ENCODE assay signal across 8 cellular contexts in the genomic region with DNA sequence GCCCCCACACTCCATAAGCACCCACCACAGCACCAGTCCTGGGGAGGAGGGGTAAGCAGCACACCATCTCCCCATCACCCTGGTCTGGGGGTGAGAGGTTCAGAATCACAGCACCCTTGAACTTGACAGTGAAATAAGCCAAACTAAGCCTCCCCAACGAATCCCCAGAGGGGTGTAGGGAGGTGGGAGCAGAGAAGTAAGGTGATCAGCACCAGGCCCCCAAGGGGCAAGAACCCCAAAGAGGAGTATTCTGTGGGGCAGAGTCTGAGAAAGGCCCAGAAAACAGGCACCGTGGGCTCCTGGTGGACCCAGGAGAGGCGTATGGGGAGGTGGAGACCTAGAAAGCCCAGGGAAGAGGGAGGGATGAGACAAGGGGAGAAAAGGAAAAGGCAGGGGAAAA. TPM values are rescaled to one million over a fixed set of nuclear protein-coding genes. Genes with fewer than 3 reads are reported as not detected.
DNase-seq lines count a peak whose midpoint lies in the region; ATAC-seq and TF ChIP-seq lines count a peak whose summit lies in the region.

No MANE protein-coding gene starts in this region.

- peak; percentile 21 for DNase-seq in Right ventricle myocardium superior
- DNase-seq in left cardiac atrium, result no peak
- DNase-seq in mammary epithelial cell, result no peak
- no peak for DNase-seq in uterus
- DNase-seq in RPMI8226, result no peak
- no peak for DNase-seq in MV-4-11 (lab: John Stamatoyannopoulos, UW)

- dilution Hi-C loops in mammary epithelial cell (cut with HindIII; ENCODE audit: low sequenced_read_pairs), result no loop called here

- H3K36me3 ChIP-seq in mammary epithelial cell (ENCODE audit: insufficient read depth, low read length) (peaks cover 6% of the 10 kb centered on the region), mucosa of rectum (ENCODE audit: control insufficient read depth in 2 of 2, insufficient read depth in 2 of 2, low read length in 2 of 2) (peaks cover 6 to 23% of the 10 kb centered on the region in 2 donors), uterus (no peaks in the 10 kb centered on the region)

- CTCF ChIA-PET in mammary epithelial cell (lab: Charles Lee; ENCODE audit: low non-redundant PET), result interaction anchor here (0.8 kb wide), 1 partner anchor 79 kb away, joined by 4 read pairs; no protein-coding TSS in a partner anchor

- H3K4me1 ChIP-seq in mammary epithelial cell (ENCODE audit: insufficient read depth, low read length), result peaks cover 44% of the 10 kb centered on the region
- H3K4me1 ChIP-seq in mucosa of rectum (ENCODE audit: control insufficient read depth in 2 of 2, insufficient read depth in 2 of 2, low read length in 2 of 2), result peaks cover 28 to 35% of the 10 kb centered on the region in 2 donors
- peaks cover 0 to 3% of the 10 kb centered on the region in 2 donors for H3K4me1 ChIP-seq in uterus

- TF ChIP-seq POLR2A in uterus (IDR thresholded peaks at IDR 0.05), result no peak

- H2AFZ ChIP-seq in mammary epithelial cell (ENCODE audit: low read depth, low read length), result peak overlapping the region; percentile 82

- H3K9me3 ChIP-seq in mammary epithelial cell (replicated peaks; ENCODE audit: insufficient read depth, low read length) (no peaks in the 10 kb centered on the region), mucosa of rectum (ENCODE audit: control insufficient read depth in 2 of 2, low read length in 2 of 2) (no peaks in the 10 kb centered on the region), uterus (no peaks in the 10 kb centered on the region)

- in situ Hi-C loops in mammary epithelial cell (cut with MboI; ENCODE audit: low sequenced_read_pairs in 2 of 2), result loop anchor here (5.0 to 10.0 kb wide), 4 partner anchors 74 to 521 kb away; a partner anchor contains a TSS

- H3K27ac ChIP-seq in mammary epithelial cell (ENCODE audit: insufficient read depth, low read depth, low read length) (peak overlapping the region; percentile 55), mucosa of rectum (ENCODE audit: low read depth in 2 of 2, low read length in 2 of 2) (peak overlapping the region; percentile 86 to 95), uterus (peak overlapping the region; percentile 86 to 88)

- no TSS peak for BruUV-seq in mammary epithelial cell (replicated peaks; lab: Mats Ljungman, UMichigan)

- intact Hi-C loops in Right ventricle myocardium superior (cut with DNase I) (loop anchor here (10.0 kb wide), 2 partner anchors 454 to 574 kb away; no protein-coding TSS in a partner anchor), left cardiac atrium (cut with DNase I) (loop anchor here (10.0 kb wide), 1 partner anchor 454 kb away; no protein-coding TSS in a partner anchor), mammary epithelial cell (cut with micrococcal nuclease) (loop anchor here (10.0 kb wide), 1 partner anchor 204 kb away; no protein-coding TSS in a partner anchor), uterus (cut with DNase I; ENCODE audit: low total_unique reads) (loop anchor here (5.0 to 10.0 kb wide), 2 partner anchors 66 to 454 kb away; no protein-coding TSS in a partner anchor)

- peak overlapping the region; percentile 89 for H3K4me2 ChIP-seq in mammary epithelial cell (ENCODE audit: insufficient read depth, low read depth, low read length)

- H3K27me3 ChIP-seq in mammary epithelial cell (ENCODE audit: insufficient read depth, low read length) (no peaks in the 10 kb centered on the region), mucosa of rectum (ENCODE audit: control insufficient read depth in 2 of 2, insufficient read depth in 2 of 2, low read length in 2 of 2) (no peaks in the 10 kb centered on the region), uterus (no peaks in the 10 kb centered on the region)

- H4K20me1 ChIP-seq in mammary epithelial cell (ENCODE audit: insufficient read depth, low read length), result no peaks in the 10 kb centered on the region

- 5% methylated on average over 3 of the region's 3 CpGs for WGBS in mammary epithelial cell (ENCODE audit: low coverage, missing lambda C conversion rate)

- H3K9ac ChIP-seq in mammary epithelial cell (ENCODE audit: insufficient read depth, low read length) (peak overlapping the region; percentile 85), mucosa of rectum (ENCODE audit: low read depth in 1 of 2, low read length in 2 of 2) (peak overlapping the region; percentile 89 to 91)

- ATAC-seq in Right ventricle myocardium superior (ENCODE audit: poor library complexity) (no peak), left cardiac atrium (no peak), HG02763 (IDR thresholded peaks at IDR 0.05; ENCODE audit: unreplicated experiment) (no peak)

- H3K4me3 ChIP-seq in mammary epithelial cell (replicated peaks in 1 of 3; ENCODE audit: insufficient read depth in 1 of 3, low read depth in 2 of 3, low read length in 3 of 3) (peak overlapping the region; percentile 49 to 61 (median 58)), mucosa of rectum (ENCODE audit: low read length in 2 of 2) (peak overlapping the region; percentile 91 to 97), uterus (peak overlapping the region; percentile 49 to 67)

- TF ChIP-seq CTCF in mammary epithelial cell (conservative IDR thresholded peaks at IDR 0.05 in 1 of 2, IDR thresholded peaks at IDR 0.05 in 1 of 2; ENCODE audit: extremely low read depth in 1 of 2, insufficient read depth in 1 of 2, low read depth in 1 of 2, low read length in 2 of 2) (no peak), uterus (IDR thresholded peaks at IDR 0.05) (no peak)

- H3K79me2 ChIP-seq in mammary epithelial cell (ENCODE audit: insufficient read depth, low read length), result peaks cover 75% of the 10 kb centered on the region

RNA-seq across cellular contexts. Expression of a gene that starts 30.9 kb away (rescaled TPM):
- total RNA-seq in Right ventricle myocardium superior, result 58.0 TPM
- 10 to 100 TPM; 60.3 to 66.9 TPM for total RNA-seq in left cardiac atrium
- total RNA-seq in mammary epithelial cell, result 10 to 100 TPM; 56.8 to 78.3 TPM
- polyA plus RNA-seq in mammary epithelial cell, result 51.9 TPM
- 274 TPM for polyA minus RNA-seq in mammary epithelial cell
- total RNA-seq in uterus, result 100 to 1,000 TPM in 1 of 4 donors, 10 to 100 TPM in 3; 21.3 to 222 (median 70.4) TPM

RNA-seq across cellular contexts. Expression of a gene that starts 47.1 kb away (rescaled TPM):
- total RNA-seq in Right ventricle myocardium superior (38.5 TPM), left cardiac atrium (10 to 100 TPM; 40.9 to 41.6 TPM), mammary epithelial cell (1 to 10 TPM in 1 of 2 donors, under 1 TPM in 1; 0.31 to 1.0 TPM), uterus (100 to 1,000 TPM in 2 of 4 donors, 10 to 100 TPM in 2; 13.8 to 185 (median 94.2) TPM)
- 0.76 TPM for polyA plus RNA-seq in mammary epithelial cell
- polyA minus RNA-seq in mammary epithelial cell, result 0.88 TPM

Comparison
In these comparisons a context has a peak if more than half of its experiments do, and no peak if none do; other contexts are left out.
1. RNA of a gene that starts 47.1 kb away (total RNA-seq): 13.8 to 185 TPM in uterus, 40.9 to 41.6 TPM in left cardiac atrium and 38.5 TPM in Right ventricle myocardium superior (single experiment); 0.31 to 1.0 TPM in mammary epithelial cell; every median in the first group is over 4 times any median in the second.
2. Peak in every context shown above with its lines, with median percentiles within 50 percentile points of each other: H3K27ac ChIP-seq and H3K4me3 ChIP-seq.